ENCODE assay signal across 25 cellular contexts in genomic region chr4:183101956-183102480, GRCh38. TPM values are rescaled to one million over a fixed set of nuclear protein-coding genes. Genes with fewer than 3 reads are reported as not detected.
DNase-seq lines count a peak whose midpoint lies in the region; ATAC-seq, FAIRE-seq and TF ChIP-seq lines count a peak whose summit lies in the region.
"Had no signal": no experiment of that assay in that cellular context is flagged by ENCODE, and none has a peak within 500 bp of the region (broad histone marks: within the 10 kb centered on the region; RNA-seq: fewer than 3 reads in every experiment).

No MANE protein-coding gene starts in this region.

- H3K36me3 ChIP-seq in mammary epithelial cell (ENCODE audit: insufficient read depth, low read length) (no peaks in the 10 kb centered on the region), HepG2 (replicated peaks in 1 of 2; ENCODE audit: control insufficient read depth in 1 of 2, insufficient read depth in 2 of 2, low read length in 2 of 2) (0 out of 5 replicates have a peak, but pooled peaks cover 0 to 2% of the 10 kb centered on the region in 2 experiments), smooth muscle cell (ENCODE audit: low read depth) (no peaks in the 10 kb centered on the region)
- H3K36me3 ChIP-seq: BLaER1, brain microvascular endothelial cell, suprapubic skin, WERI-Rb-1 had no signal

- POLR2A ChIA-PET in HepG2 (lab: Yijun Ruan, JAX): interaction anchor here (0.9 to 3.3 kb wide), 4 partner anchors 9 to 204 kb away, joined by 3 to 23 read pairs (median 4); no protein-coding TSS in a partner anchor

- BruUV-seq in mammary epithelial cell (replicated peaks; lab: Mats Ljungman, UMichigan): no TSS peak
- BruUV-seq in HepG2 (replicated peaks; lab: Mats Ljungman, UMichigan): no TSS peak

- no peak overlapping the region for H2AFZ ChIP-seq in mammary epithelial cell (ENCODE audit: low read depth, low read length)
- no peak overlapping the region for H2AFZ ChIP-seq in HepG2 (ENCODE audit: low read length)
- H2AFZ ChIP-seq in smooth muscle cell (ENCODE audit: low read depth): no peak overlapping the region

- intact Hi-C loops in mammary epithelial cell (cut with micrococcal nuclease): no loop called here
- intact Hi-C loops in HepG2 (cut with micrococcal nuclease; ENCODE audit: unreplicated experiment): loop anchor here (1.0 to 5.0 kb wide), 3 partner anchors 9 to 70 kb away; no protein-coding TSS in a partner anchor

- no peaks in the 10 kb centered on the region for H3F3A ChIP-seq in smooth muscle cell (ENCODE audit: low read depth)

- no peaks in the 10 kb centered on the region for H3K27me3 ChIP-seq in mammary epithelial cell (ENCODE audit: insufficient read depth, low read length)
- H3K27me3 ChIP-seq in HepG2 (ENCODE audit: control insufficient read depth in 1 of 2, insufficient read depth in 2 of 2, low read length in 2 of 2): no peaks in the 10 kb centered on the region; a peak in 1 of 5 replicates
- H3K27me3 ChIP-seq in smooth muscle cell (ENCODE audit: low read depth): no peaks in the 10 kb centered on the region
- H3K27me3 ChIP-seq: brain microvascular endothelial cell, suprapubic skin had no signal

- H3K79me2 ChIP-seq in mammary epithelial cell (ENCODE audit: insufficient read depth, low read length): peaks cover 78% of the 10 kb centered on the region
- peaks cover 84% of the 10 kb centered on the region for H3K79me2 ChIP-seq in HepG2 (ENCODE audit: insufficient read depth, low read length)
- peaks cover 75% of the 10 kb centered on the region for H3K79me2 ChIP-seq in smooth muscle cell (ENCODE audit: low read depth)

- TF ChIP-seq POLR2A in HepG2 (IDR thresholded peaks at IDR 0.05; ENCODE audit: insufficient read depth in 1 of 2, low read depth in 2 of 2, low read length in 2 of 2): no peak

- in situ Hi-C loops in mammary epithelial cell (cut with MboI; ENCODE audit: low sequenced_read_pairs in 2 of 2): no loop called here
- in situ Hi-C loops in HepG2 (cut with HindIII; ENCODE audit: extremely low pct_ligation_motif_present, low pct_unique_long_range_greater_than_20kb): loop anchor here (5.0 kb wide), 1 partner anchor 70 kb away; no protein-coding TSS in a partner anchor

- no peak for TF ChIP-seq RAD21 in HepG2 (CRISPR knock-in tag; IDR thresholded peaks at IDR 0.05)

- no peak overlapping the region for H3K9ac ChIP-seq in mammary epithelial cell (ENCODE audit: insufficient read depth, low read length)
- peak overlapping the region; percentile 99; the same call in 1 of the 2 replicates for H3K9ac ChIP-seq in HepG2 (ENCODE audit: insufficient read depth, low read depth, low read length)
- no peak overlapping the region for H3K9ac ChIP-seq in smooth muscle cell (ENCODE audit: low read depth)
- H3K9ac ChIP-seq: BLaER1 had no signal

- peak; percentile 47 for FAIRE-seq in HepG2 (lab: Jason Lieb, UNC)
- FAIRE-seq: D721Med, GM12891, HTR-8/SVneo had no signal

- H3K4me3 ChIP-seq in mammary epithelial cell (replicated peaks in 1 of 3; ENCODE audit: insufficient read depth in 1 of 3, low read depth in 2 of 3, low read length in 3 of 3) (no peak overlapping the region), HepG2 (replicated peaks in 1 of 3; ENCODE audit: insufficient read depth in 1 of 3, low read depth in 2 of 3, low read length in 3 of 3) (peak overlapping the region; percentile 90 to 97 (median 91); a peak in 5 of 6 replicates), smooth muscle cell (no peak overlapping the region)
- H3K4me3 ChIP-seq: BLaER1, suprapubic skin had no signal

- H3K4me2 ChIP-seq in mammary epithelial cell (ENCODE audit: insufficient read depth, low read depth, low read length): peak overlapping the region; percentile 92
- H3K4me2 ChIP-seq in HepG2 (ENCODE audit: low read depth, low read length): peak overlapping the region; percentile 91
- H3K4me2 ChIP-seq in smooth muscle cell: peak overlapping the region; percentile 19
- H3K4me2 ChIP-seq: BLaER1 had no signal

- CTCF ChIA-PET in mammary epithelial cell (lab: Charles Lee; ENCODE audit: low non-redundant PET): no interaction called here
- CTCF ChIA-PET in HepG2 (lab: Yijun Ruan, JAX; ENCODE audit: low intra/inter-chr PET ratio, low total read pairs): no interaction called here

- TF ChIP-seq EP300 in HepG2 (IDR thresholded peaks at IDR 0.05; ENCODE audit: low read depth in 2 of 2, low read length in 2 of 2) (no peak), HepG2 (CRISPR knock-in tag; IDR thresholded peaks at IDR 0.05; ENCODE audit: borderline replicate concordance) (no peak)

- DNase-seq in HFFc6: no peak
- DNase-seq in mammary epithelial cell: peak; percentile 12
- peak; percentile 63 for DNase-seq in HepG2 (ENCODE audit: low spot score)
- DNase-seq in smooth muscle cell (lab: John Stamatoyannopoulos, UW; ENCODE audit: unreplicated experiment): no peak
- DNase-seq in central memory CD4-positive, alpha-beta T cell: no peak
- no peak for DNase-seq in stimulated activated naive CD4-positive, alpha-beta T cell treated with Interleukin-2 at 50 U/mL for 16 hours (lab: John Stamatoyannopoulos, UW)
- DNase-seq in OCI-M2 (lab: John Stamatoyannopoulos, UW; ENCODE audit: unreplicated experiment): no peak
- DNase-seq: activated CD8-positive, alpha-beta T cell treated with anti-CD3 and anti-CD28 coated beads for 36 hours; activated T-cell treated with anti-CD3 and anti-CD28 coated beads, Interleukin-2, amount 50 U/mL, for 48 hours; brain microvascular endothelial cell; dermis blood vessel endothelial cell; natural killer cell; NCI-H1694 treated with DMSO at 0.1 percent for 48 hours; NCI-H226; psoas muscle; Right ventricle myocardium superior; T-helper 17 cell; WERI-Rb-1 had no signal

- H3K4me3 Mint-ChIP-seq in HFFc6: peak overlapping the region; percentile 94
- H3K4me3 Mint-ChIP-seq: activated CD8-positive, alpha-beta T cell treated with anti-CD3 and anti-CD28 coated beads for 36 hours; memory B cell; T-helper 17 cell had no signal

- H4K20me1 ChIP-seq in mammary epithelial cell (ENCODE audit: insufficient read depth, low read length) (no peaks in the 10 kb centered on the region), HepG2 (ENCODE audit: insufficient read depth, low read length) (peaks cover 43% of the 10 kb centered on the region), smooth muscle cell (ENCODE audit: low read depth) (peaks cover 71% of the 10 kb centered on the region)

- H3K27ac Mint-ChIP-seq in HFFc6: peak overlapping the region; percentile 29; the same call in 1 of the 2 replicates
- H3K27ac Mint-ChIP-seq: activated CD8-positive, alpha-beta T cell treated with anti-CD3 and anti-CD28 coated beads for 36 hours; activated naive CD4-positive, alpha-beta T cell treated with anti-CD3 and anti-CD28 coated beads, Interleukin-2, amount 50 U/mL, for 72 hours; memory B cell; natural killer cell; T-helper 17 cell had no signal

- H3K36me3 Mint-ChIP-seq in HFFc6 (ENCODE audit: low read depth): peaks cover 8% of the 10 kb centered on the region
- H3K36me3 Mint-ChIP-seq: memory B cell, natural killer cell had no signal

- WGBS in mammary epithelial cell (ENCODE audit: low coverage, missing lambda C conversion rate): 60% methylated on average over 4 of the region's 4 CpGs
- 36% methylated on average over 4 of the region's 4 CpGs for WGBS in HepG2 (ENCODE audit: low lambda C conversion rate)
- WGBS in smooth muscle cell (ENCODE audit: low lambda C conversion rate): 73% methylated on average over 4 of the region's 4 CpGs

- TF ChIP-seq CTCF in HFFc6 (IDR thresholded peaks at IDR 0.05) (no peak), mammary epithelial cell (conservative IDR thresholded peaks at IDR 0.05 in 1 of 2, IDR thresholded peaks at IDR 0.05 in 1 of 2; ENCODE audit: extremely low read depth in 1 of 2, insufficient read depth in 1 of 2, low read depth in 1 of 2, low read length in 2 of 2) (no peak), HepG2 (CRISPR knock-in tag; IDR thresholded peaks at IDR 0.05) (no peak), smooth muscle cell (IDR thresholded peaks at IDR 0.05; ENCODE audit: borderline replicate concordance, insufficient read depth, poor library complexity, severe bottlenecking) (no peak)

- H3K27me3 Mint-ChIP-seq in HFFc6 (ENCODE audit: insufficient read depth): peaks cover 4% of the 10 kb centered on the region

- no peak for ATAC-seq in HepG2
- ATAC-seq: activated CD8-positive, alpha-beta T cell treated with anti-CD3 and anti-CD28 coated beads for 36 hours; activated naive CD4-positive, alpha-beta T cell treated with anti-CD3 and anti-CD28 coated beads, Interleukin-2, amount 50 U/mL, for 72 hours; natural killer cell; psoas muscle; T-helper 17 cell had no signal

- H3K9me3 ChIP-seq in mammary epithelial cell (replicated peaks; ENCODE audit: insufficient read depth, low read length) (no peaks in the 10 kb centered on the region), HepG2 (ENCODE audit: low read length) (no peaks in the 10 kb centered on the region), smooth muscle cell (replicated peaks; ENCODE audit: low read depth) (no peaks in the 10 kb centered on the region)
- H3K9me3 ChIP-seq: BLaER1, psoas muscle, suprapubic skin had no signal

- no peaks in the 10 kb centered on the region for H3K9me3 Mint-ChIP-seq in HFFc6
- H3K9me3 Mint-ChIP-seq: activated CD8-positive, alpha-beta T cell treated with anti-CD3 and anti-CD28 coated beads for 36 hours; activated naive CD4-positive, alpha-beta T cell treated with anti-CD3 and anti-CD28 coated beads, Interleukin-2, amount 50 U/mL, for 72 hours; memory B cell; natural killer cell had no signal

- dilution Hi-C loops in mammary epithelial cell (cut with HindIII; ENCODE audit: low sequenced_read_pairs): no loop called here

- peaks cover 48% of the 10 kb centered on the region for H3K4me1 Mint-ChIP-seq in HFFc6 (ENCODE audit: low read depth)
- H3K4me1 Mint-ChIP-seq: memory B cell had no signal

- H3K27ac ChIP-seq in mammary epithelial cell (ENCODE audit: insufficient read depth, low read depth, low read length): no peak overlapping the region
- H3K27ac ChIP-seq in HepG2 (ENCODE audit: extremely low read length, insufficient read depth, low read length): peak overlapping the region; percentile 38
- H3K27ac ChIP-seq in smooth muscle cell (ENCODE audit: low read depth): no peak overlapping the region
- H3K27ac ChIP-seq: BLaER1, brain microvascular endothelial cell, psoas muscle, suprapubic skin, WERI-Rb-1 had no signal

- peaks cover 3% of the 10 kb centered on the region for H3K4me1 ChIP-seq in mammary epithelial cell (ENCODE audit: insufficient read depth, low read length)
- peaks cover 68% of the 10 kb centered on the region for H3K4me1 ChIP-seq in HepG2 (ENCODE audit: insufficient read depth, low read length)
- peaks cover 36% of the 10 kb centered on the region for H3K4me1 ChIP-seq in smooth muscle cell (ENCODE audit: low read depth)

RNA-seq across cellular contexts. Expression of gene WWC2, which starts 3.0 kb away (rescaled TPM):
- 100 to 1,000 TPM in 2 of 6 experiments, 10 to 100 TPM in 4; 86.3 to 114 (median 95.2) TPM for total RNA-seq in HFFc6 (2021; fragmentation: NEBNext Ultra II Directional; extraction: Animal tissue kit (Norgen Biotek cat#: 25700))
- total RNA-seq in mammary epithelial cell: 10 to 100 TPM; 20.0 to 35.7 TPM
- 9.1 TPM for polyA plus RNA-seq in mammary epithelial cell
- polyA minus RNA-seq in mammary epithelial cell: 18.6 TPM
- total RNA-seq in HepG2 (2016; rRNA removed; fragmentation: Illumina TruSeq; extraction: Trizol): 40.0 and 44.6 TPM in 2 replicates
- total RNA-seq in HepG2 (2016; cell fraction: cytosol; rRNA removed; fragmentation: Illumina TruSeq; extraction: Trizol; ENCODE audit: low read depth): 9.4 and 9.9 TPM in 2 replicates
- 39.3 and 44.7 TPM in 2 replicates for total RNA-seq in HepG2 (2016; cell fraction: insoluble cytoplasmic fraction; rRNA removed; fragmentation: Illumina TruSeq; extraction: Trizol)
- total RNA-seq in HepG2 (2016; cell fraction: membrane; rRNA removed; fragmentation: Illumina TruSeq; extraction: Trizol): 20.4 and 25.6 TPM in 2 replicates
- 53.6 and 60.5 TPM in 2 replicates for total RNA-seq in HepG2 (2016; cell fraction: nucleus; rRNA removed; fragmentation: Illumina TruSeq; extraction: Trizol)
- polyA plus RNA-seq in HepG2 (2011; rRNA removed): 39.9 and 50.1 TPM in 2 replicates
- polyA plus RNA-seq in HepG2 (2011; cell fraction: cytosol; rRNA removed): 28.1 and 30.9 TPM in 2 replicates
- polyA plus RNA-seq in HepG2 (2011; cell fraction: nucleus; rRNA removed): 89.9 and 101 TPM in 2 replicates
- 43.9 and 54.9 TPM in 2 replicates for polyA plus RNA-seq in HepG2 (2012)
- polyA plus RNA-seq in HepG2 (2016; cell fraction: cytosol; fragmentation: Illumina TruSeq; extraction: Trizol; ENCODE audit: low read depth): 0.82 and 1.0 TPM in 2 replicates
- 26.2 and 27.1 TPM in 2 replicates for polyA plus RNA-seq in HepG2 (2016; cell fraction: insoluble cytoplasmic fraction; fragmentation: Illumina TruSeq; extraction: Trizol; ENCODE audit: low read depth)
- polyA plus RNA-seq in HepG2 (2016; cell fraction: membrane; fragmentation: Illumina TruSeq; extraction: Trizol; ENCODE audit: low read depth): 5.2 and 6.2 TPM in 2 replicates
- polyA plus RNA-seq in HepG2 (2016; cell fraction: nucleus; fragmentation: Illumina TruSeq; extraction: Trizol; ENCODE audit: insufficient read depth, low read depth): 41.4 and 50.5 TPM in 2 replicates
- polyA minus RNA-seq in HepG2 (2011; rRNA and poly(A)+ RNA removed; ENCODE audit: low replicate concordance): 11.7 and 43.0 TPM in 2 replicates
- 33.9 and 36.8 TPM in 2 replicates for polyA minus RNA-seq in HepG2 (2011; cell fraction: cytosol; rRNA and poly(A)+ RNA removed)
- 200 and 232 TPM in 2 replicates for polyA minus RNA-seq in HepG2 (2011; cell fraction: nucleus; rRNA and poly(A)+ RNA removed)
- 13.5 and 18.1 TPM in 2 replicates for total RNA-seq in smooth muscle cell
- polyA plus RNA-seq in smooth muscle cell: 11.2 TPM in 2 replicates

Comparison
In these comparisons a context has a peak if more than half of its experiments do, and no peak if none do; other contexts are left out.
1. DNase-seq: peak in mammary epithelial cell (single experiment) and HepG2 (single experiment); none in HFFc6 (single experiment), smooth muscle cell (single experiment), central memory CD4-positive, alpha-beta T cell (single experiment), stimulated activated naive CD4-positive, alpha-beta T cell treated with Interleukin-2 at 50 U/mL for 16 hours (single experiment) and OCI-M2 (single experiment).
2. H3K4me2 ChIP-seq: peak in every context shown above with its lines; median percentile 92 in mammary epithelial cell; 91 in HepG2; 19 in smooth muscle cell.
3. H3K4me3 ChIP-seq: peak in HepG2 (3 of 3); none in mammary epithelial cell (0 of 3) and smooth muscle cell (single experiment).